ENCODE assay signal across 24 cellular contexts in the genomic region with DNA sequence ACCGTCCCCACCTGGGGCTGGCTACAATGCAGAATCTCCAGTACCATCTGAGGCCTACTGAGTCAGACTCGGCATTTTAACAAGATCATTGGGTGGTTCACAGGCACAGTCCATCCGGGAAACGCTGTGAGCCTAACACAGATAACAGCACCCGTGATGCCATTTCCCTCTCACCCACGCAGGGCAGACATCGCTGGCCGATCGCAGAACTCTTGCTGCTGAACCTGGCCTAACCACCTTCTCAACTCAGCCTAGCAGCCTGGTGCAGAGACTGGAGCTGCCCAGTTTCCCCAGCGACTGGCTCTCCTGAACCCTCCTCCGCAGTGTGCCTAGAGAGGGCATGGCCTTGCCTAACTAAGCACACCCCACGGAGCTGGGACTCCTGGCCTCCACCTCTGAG.
DNase-seq lines count a peak whose midpoint lies in the region; ATAC-seq and TF ChIP-seq lines count a peak whose summit lies in the region.
"Had no signal": no experiment of that assay in that cellular context is flagged by ENCODE, and none has a peak within 500 bp of the region (broad histone marks: within the 10 kb centered on the region; RNA-seq: fewer than 3 reads in every experiment).

No MANE protein-coding gene starts in this region.

- peak overlapping the region; percentile 60 for H3K27ac Mint-ChIP-seq in CD8-positive, alpha-beta T cell
- H3K27ac Mint-ChIP-seq in effector memory CD8-positive, alpha-beta T cell: peak overlapping the region; percentile 71 to 85
- H3K27ac Mint-ChIP-seq: activated CD4-positive, alpha-beta T cell treated with anti-CD3 and anti-CD28 coated beads, Interleukin-2, amount 10 ng/mL, durations not matched to agents 7 days and 5 days; activated CD8-positive, alpha-beta memory T cell treated with anti-CD3 and anti-CD28 coated beads, Interleukin-2, amount 10 ng/mL, durations not matched to agents 7 days and 5 days; T-helper 17 cell had no signal

- H3K9ac ChIP-seq in BLaER1 treated with 17β-estradiol and CSF1 and Interleukin-3, amounts not matched to agents 10 nM and 100 nM: no peak overlapping the region
- H3K9ac ChIP-seq: KMS-11 had no signal

- no peak overlapping the region for H3K4me3 ChIP-seq in BLaER1 treated with 17β-estradiol and CSF1 and Interleukin-3, amounts not matched to agents 10 nM and 100 nM
- no peak overlapping the region for H3K4me3 ChIP-seq in CD8-positive, alpha-beta T cell (ENCODE audit: low read depth, low read length)
- no peak overlapping the region for H3K4me3 ChIP-seq in gastrocnemius medialis
- H3K4me3 ChIP-seq: MG63, pancreas, skin epidermis, upper lobe of right lung had no signal

- DNase-seq in CD8-positive, alpha-beta T cell: no peak
- peak; percentile 26 for DNase-seq in UCSD-AML1 (lab: John Stamatoyannopoulos, UW; ENCODE audit: unreplicated experiment)
- DNase-seq in effector memory CD8-positive, alpha-beta T cell: no peak
- DNase-seq in gastrocnemius medialis: no peak
- no peak for DNase-seq in NCI-H1105 (lab: John Stamatoyannopoulos, UW)
- DNase-seq in kidney tubule cell (ENCODE audit: low spot score): no peak
- DNase-seq: C1 segment of cervical spinal cord, cerebellar nuclear complex, hippocampal formation, MG63, NCI-H1105 treated with DMSO at 0.1 percent for 48 hours, NCI-H1930, NCI-H524, PC-3, T-helper 17 cell, upper lobe of right lung had no signal

- no peaks in the 10 kb centered on the region for H3K9me3 Mint-ChIP-seq in CD8-positive, alpha-beta T cell
- no peaks in the 10 kb centered on the region for H3K9me3 Mint-ChIP-seq in effector memory CD8-positive, alpha-beta T cell
- H3K9me3 Mint-ChIP-seq: neural crest cell had no signal

- POLR2A ChIA-PET in CD8-positive, alpha-beta T cell (lab: Charles Lee): no interaction called here

- peaks cover 49% of the 10 kb centered on the region for H3K36me3 Mint-ChIP-seq in CD8-positive, alpha-beta T cell
- H3K36me3 Mint-ChIP-seq in effector memory CD8-positive, alpha-beta T cell (ENCODE audit: insufficient read depth): peaks cover 12% of the 10 kb centered on the region

- no peak overlapping the region for H3K27ac ChIP-seq in BLaER1 treated with 17β-estradiol and CSF1 and Interleukin-3, amounts not matched to agents 10 nM and 100 nM
- H3K27ac ChIP-seq in CD8-positive, alpha-beta T cell (ENCODE audit: low read depth, low read length): no peak overlapping the region
- no peak overlapping the region for H3K27ac ChIP-seq in gastrocnemius medialis
- H3K27ac ChIP-seq: KMS-11, upper lobe of right lung, VCaP had no signal

- no peaks in the 10 kb centered on the region for H3K27me3 Mint-ChIP-seq in CD8-positive, alpha-beta T cell (ENCODE audit: low read depth)
- no peaks in the 10 kb centered on the region for H3K27me3 Mint-ChIP-seq in effector memory CD8-positive, alpha-beta T cell
- H3K27me3 Mint-ChIP-seq: activated CD4-positive, alpha-beta T cell treated with anti-CD3 and anti-CD28 coated beads, Interleukin-2, amount 10 ng/mL, durations not matched to agents 7 days and 5 days; activated CD8-positive, alpha-beta memory T cell treated with anti-CD3 and anti-CD28 coated beads, Interleukin-2, amount 10 ng/mL, durations not matched to agents 7 days and 5 days; T-helper 17 cell had no signal

- no peaks in the 10 kb centered on the region for H3K9me3 ChIP-seq in BLaER1 treated with 17β-estradiol and CSF1 and Interleukin-3, amounts not matched to agents 10 nM and 100 nM (replicated peaks in 1 of 11)
- no peaks in the 10 kb centered on the region for H3K9me3 ChIP-seq in CD8-positive, alpha-beta T cell (ENCODE audit: low read length)
- H3K9me3 ChIP-seq in gastrocnemius medialis: no peaks in the 10 kb centered on the region
- H3K9me3 ChIP-seq: MG63, pancreas, upper lobe of right lung had no signal

- CTCF ChIA-PET in CD8-positive, alpha-beta T cell (lab: Charles Lee): no interaction called here

- peaks cover 67 to 92% (median 77%) of the 10 kb centered on the region in 10 experiments for H3K4me1 ChIP-seq in BLaER1 treated with 17β-estradiol and CSF1 and Interleukin-3, amounts not matched to agents 10 nM and 100 nM
- peaks cover 4% of the 10 kb centered on the region for H3K4me1 ChIP-seq in CD8-positive, alpha-beta T cell (ENCODE audit: insufficient read depth, low read length)
- H3K4me1 ChIP-seq in gastrocnemius medialis: peaks cover 18 to 28% of the 10 kb centered on the region in 2 donors

- no peak for TF ChIP-seq POLR2A in gastrocnemius medialis (IDR thresholded peaks at IDR 0.05)

- intact Hi-C loops in CD8-positive, alpha-beta T cell (cut with DNase I, micrococcal nuclease): loop anchor here in 1 of 2 experiments (1.0 kb wide), 1 partner anchor 48 kb away; no protein-coding TSS in a partner anchor
- intact Hi-C loops in gastrocnemius medialis (cut with DNase I; ENCODE audit: low total_unique reads): no loop called here

- no peak for TF ChIP-seq CTCF in CD8-positive, alpha-beta T cell (IDR thresholded peaks at IDR 0.05)
- TF ChIP-seq CTCF in gastrocnemius medialis (IDR thresholded peaks at IDR 0.05 in 4 of 5, conservative IDR thresholded peaks at IDR 0.05 in 1 of 5): no peak

- ATAC-seq in CD8-positive, alpha-beta T cell: no peak
- no peak for ATAC-seq in effector memory CD8-positive, alpha-beta T cell (replicated peaks)
- no peak for ATAC-seq in gastrocnemius medialis
- ATAC-seq: activated CD8-positive, alpha-beta memory T cell treated with anti-CD3 and anti-CD28 coated beads, Interleukin-2, amount 10 ng/mL, durations not matched to agents 7 days and 5 days; PC-3; upper lobe of right lung had no signal

- peaks cover 20 to 85% (median 44%) of the 10 kb centered on the region in 11 experiments for H3K36me3 ChIP-seq in BLaER1 treated with 17β-estradiol and CSF1 and Interleukin-3, amounts not matched to agents 10 nM and 100 nM
- peaks cover 3% of the 10 kb centered on the region for H3K36me3 ChIP-seq in CD8-positive, alpha-beta T cell (ENCODE audit: insufficient read depth, low read length)
- peaks cover 0 to 18% of the 10 kb centered on the region in 2 donors for H3K36me3 ChIP-seq in gastrocnemius medialis

- H3K4me3 Mint-ChIP-seq in CD8-positive, alpha-beta T cell: no peak overlapping the region
- no peak overlapping the region for H3K4me3 Mint-ChIP-seq in effector memory CD8-positive, alpha-beta T cell
- H3K4me3 Mint-ChIP-seq: activated CD4-positive, alpha-beta T cell treated with anti-CD3 and anti-CD28 coated beads, Interleukin-2, amount 10 ng/mL, durations not matched to agents 7 days and 5 days; activated CD8-positive, alpha-beta memory T cell treated with anti-CD3 and anti-CD28 coated beads, Interleukin-2, amount 10 ng/mL, durations not matched to agents 7 days and 5 days; neural crest cell; T-helper 17 cell had no signal

- no peaks in the 10 kb centered on the region for H3K27me3 ChIP-seq in BLaER1 treated with 17β-estradiol and CSF1 and Interleukin-3, amounts not matched to agents 10 nM and 100 nM
- no peaks in the 10 kb centered on the region for H3K27me3 ChIP-seq in CD8-positive, alpha-beta T cell (ENCODE audit: insufficient read depth, low read length)
- no peaks in the 10 kb centered on the region for H3K27me3 ChIP-seq in gastrocnemius medialis
- H3K27me3 ChIP-seq: MG63, pancreas, upper lobe of right lung had no signal

- in situ Hi-C loops in gastrocnemius medialis (cut with MboI; ENCODE audit: low sequenced_read_pairs in 4 of 4): no loop called here

- H3K4me1 Mint-ChIP-seq in CD8-positive, alpha-beta T cell (ENCODE audit: low read depth): peaks cover 22% of the 10 kb centered on the region
- H3K4me1 Mint-ChIP-seq in effector memory CD8-positive, alpha-beta T cell (ENCODE audit: low read depth in 2 of 2): peaks cover 28 to 29% of the 10 kb centered on the region in 2 donors

- peaks cover 94 to 100% (median 98%) of the 10 kb centered on the region in 11 experiments for H4K20me1 ChIP-seq in BLaER1 treated with 17β-estradiol and CSF1 and Interleukin-3, amounts not matched to agents 10 nM and 100 nM

- H3K4me2 ChIP-seq in BLaER1 treated with 17β-estradiol and CSF1 and Interleukin-3, amounts not matched to agents 10 nM and 100 nM: peak overlapping the region in 6 of 11 experiments; percentile 3 to 32 (median 14); a peak in 5 of 22 replicates
- H3K4me2 ChIP-seq: KMS-11 had no signal
